ENCODE assay signal across 9 cellular contexts in the genomic region with DNA sequence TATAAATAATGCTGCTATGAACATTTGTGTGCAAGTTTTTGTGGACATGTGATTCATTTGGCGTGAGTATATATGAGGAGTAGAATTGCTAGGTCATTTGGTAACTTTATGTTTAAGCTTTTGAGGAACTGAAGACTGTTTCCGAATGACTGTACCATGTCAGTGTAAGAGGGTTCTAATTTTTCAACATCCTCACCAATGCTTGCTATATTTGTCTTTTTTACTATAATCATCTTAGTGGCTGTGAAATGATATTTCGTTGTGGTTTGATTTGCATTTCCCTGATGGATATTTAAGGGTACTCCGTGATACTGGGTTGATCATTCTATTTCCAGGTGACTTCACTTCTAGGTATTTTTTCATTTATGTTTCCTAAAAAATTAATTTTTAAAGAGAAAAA.
DNase-seq lines count a peak whose midpoint lies in the region; ATAC-seq, FAIRE-seq and TF ChIP-seq lines count a peak whose summit lies in the region.
"Had no signal": no experiment of that assay in that cellular context is flagged by ENCODE, and none has a peak within 500 bp of the region (broad histone marks: within the 10 kb centered on the region; RNA-seq: fewer than 3 reads in every experiment).

No MANE protein-coding gene starts in this region.

- no peaks in the 10 kb centered on the region for H3K79me2 ChIP-seq in HepG2 (ENCODE audit: insufficient read depth, low read length)

- POLR2A ChIA-PET in HepG2 (lab: Yijun Ruan, JAX) = no interaction called here

- ATAC-seq in GM19395 (IDR thresholded peaks at IDR 0.05; ENCODE audit: unreplicated experiment) = peak; percentile 89
- ATAC-seq in HG02870 (IDR thresholded peaks at IDR 0.05; ENCODE audit: unreplicated experiment) = peak; percentile 96
- ATAC-seq in HG03575 (IDR thresholded peaks at IDR 0.05; ENCODE audit: extremely low read depth, insufficient number of reproducible peaks, low FRiP score, unreplicated experiment) = peak; percentile 80
- no peak for ATAC-seq in HepG2

- no peak for TF ChIP-seq RAD21 in HepG2 (CRISPR knock-in tag; IDR thresholded peaks at IDR 0.05)

- no peaks in the 10 kb centered on the region for H4K20me1 ChIP-seq in HepG2 (ENCODE audit: insufficient read depth, low read length)

- H3K4me3 ChIP-seq in GM12864 (ENCODE audit: low read depth, low read length) (no peak overlapping the region), HAP-1 (no peak overlapping the region), HepG2 (replicated peaks in 1 of 3; ENCODE audit: insufficient read depth in 1 of 3, low read depth in 2 of 3, low read length in 3 of 3) (no peak overlapping the region)

- TF ChIP-seq CTCF in GM12864 (IDR thresholded peaks at IDR 0.05; ENCODE audit: low read depth, low read length, missing control alignments) = no peak
- TF ChIP-seq CTCF in HepG2 (CRISPR knock-in tag; IDR thresholded peaks at IDR 0.05) = no peak

- in situ Hi-C loops in HAP-1 (cut with MboI; ENCODE audit: low sequenced_read_pairs) (no loop called here), HepG2 (cut with HindIII; ENCODE audit: extremely low pct_ligation_motif_present, low pct_unique_long_range_greater_than_20kb) (no loop called here)

- FAIRE-seq in HepG2 (lab: Jason Lieb, UNC) = no peak

- TF ChIP-seq EP300 in HepG2 (IDR thresholded peaks at IDR 0.05; ENCODE audit: low read depth in 2 of 2, low read length in 2 of 2) (no peak), HepG2 (CRISPR knock-in tag; IDR thresholded peaks at IDR 0.05; ENCODE audit: borderline replicate concordance) (no peak)

- no peak for TF ChIP-seq POLR2A in HepG2 (IDR thresholded peaks at IDR 0.05; ENCODE audit: insufficient read depth in 1 of 2, low read depth in 2 of 2, low read length in 2 of 2)

- WGBS in HepG2 (ENCODE audit: low lambda C conversion rate) = 37% methylated on average over 4 of the region's 4 CpGs

- H3K4me1 ChIP-seq in HAP-1 = peaks cover 5% of the 10 kb centered on the region; the same call in 1 of the 2 replicates
- H3K4me1 ChIP-seq in HepG2 (ENCODE audit: insufficient read depth, low read length) = no peaks in the 10 kb centered on the region

- DNase-seq in GM12864 (ENCODE audit: low read depth) = peak; percentile 92
- no peak for DNase-seq in COLO668 (lab: John Stamatoyannopoulos, UW; ENCODE audit: unreplicated experiment)
- DNase-seq in HuH-7.5 (ENCODE audit: low spot score) = no peak
- DNase-seq in HAP-1 (ENCODE audit: low spot score in 2 of 2) = no peak
- DNase-seq in HepG2 (ENCODE audit: low spot score) = no peak
- DNase-seq: activated CD4-positive, alpha-beta T cell treated with anti-CD3 and anti-CD28 coated beads for 36 hours had no signal

- H2AFZ ChIP-seq in HepG2 (ENCODE audit: low read length) = no peak overlapping the region

- no peak overlapping the region for H3K9ac ChIP-seq in HepG2 (ENCODE audit: insufficient read depth, low read depth, low read length)

- H3K27me3 ChIP-seq in HAP-1 (ENCODE audit: low read depth) (no peaks in the 10 kb centered on the region), HepG2 (ENCODE audit: control insufficient read depth in 1 of 2, insufficient read depth in 2 of 2, low read length in 2 of 2) (no peaks in the 10 kb centered on the region)

- CTCF ChIA-PET in HepG2 (lab: Yijun Ruan, JAX; ENCODE audit: low intra/inter-chr PET ratio, low total read pairs) = no interaction called here

- no peak overlapping the region for H3K4me2 ChIP-seq in HepG2 (ENCODE audit: low read depth, low read length)

- H3K9me3 ChIP-seq in HAP-1 (no peaks in the 10 kb centered on the region), HepG2 (ENCODE audit: low read length) (no peaks in the 10 kb centered on the region)

- no peak overlapping the region for H3K27ac ChIP-seq in HepG2 (ENCODE audit: extremely low read length, insufficient read depth, low read length)

- H3K36me3 ChIP-seq in HAP-1 (replicated peaks) (no peaks in the 10 kb centered on the region), HepG2 (replicated peaks in 1 of 2; ENCODE audit: control insufficient read depth in 1 of 2, insufficient read depth in 2 of 2, low read length in 2 of 2) (no peaks in the 10 kb centered on the region)

- BruUV-seq in HepG2 (replicated peaks; lab: Mats Ljungman, UMichigan) = no TSS peak

- intact Hi-C loops in HepG2 (cut with micrococcal nuclease; ENCODE audit: unreplicated experiment) = no loop called here

TF ChIP-seq in HepG2, 621 proteins besides CTCF, POLR2A, EP300 and RAD21:
- no peak for TF ChIP-seq ZNF747 (CRISPR knock-in tag; IDR thresholded peaks at IDR 0.05; ENCODE audit: borderline replicate concordance)
- TF ChIP-seq ZNF160 (CRISPR knock-in tag; IDR thresholded peaks at IDR 0.05) = no peak
- no peak for TF ChIP-seq ZNF512B (CRISPR knock-in tag; IDR thresholded peaks at IDR 0.05; ENCODE audit: borderline replicate concordance)
- no peak for TF ChIP-seq ZNF678 (CRISPR knock-in tag; IDR thresholded peaks at IDR 0.05)
- TF ChIP-seq ESRRA (CRISPR knock-in tag; IDR thresholded peaks at IDR 0.05; ENCODE audit: low read depth) = no peak
- TF ChIP-seq HNRNPH1 (optimal IDR thresholded peaks at IDR 0.05; ENCODE audit: low read depth, low read length) = no peak
- TF ChIP-seq ZBTB43 (CRISPR knock-in tag; conservative IDR thresholded peaks at IDR 0.05) = no peak
- TF ChIP-seq SOX5 (CRISPR knock-in tag; IDR thresholded peaks at IDR 0.05; ENCODE audit: borderline replicate concordance) = no peak
- no peak for TF ChIP-seq ZSCAN22 (CRISPR knock-in tag; IDR thresholded peaks at IDR 0.05)
